In the genomic region with DNA sequence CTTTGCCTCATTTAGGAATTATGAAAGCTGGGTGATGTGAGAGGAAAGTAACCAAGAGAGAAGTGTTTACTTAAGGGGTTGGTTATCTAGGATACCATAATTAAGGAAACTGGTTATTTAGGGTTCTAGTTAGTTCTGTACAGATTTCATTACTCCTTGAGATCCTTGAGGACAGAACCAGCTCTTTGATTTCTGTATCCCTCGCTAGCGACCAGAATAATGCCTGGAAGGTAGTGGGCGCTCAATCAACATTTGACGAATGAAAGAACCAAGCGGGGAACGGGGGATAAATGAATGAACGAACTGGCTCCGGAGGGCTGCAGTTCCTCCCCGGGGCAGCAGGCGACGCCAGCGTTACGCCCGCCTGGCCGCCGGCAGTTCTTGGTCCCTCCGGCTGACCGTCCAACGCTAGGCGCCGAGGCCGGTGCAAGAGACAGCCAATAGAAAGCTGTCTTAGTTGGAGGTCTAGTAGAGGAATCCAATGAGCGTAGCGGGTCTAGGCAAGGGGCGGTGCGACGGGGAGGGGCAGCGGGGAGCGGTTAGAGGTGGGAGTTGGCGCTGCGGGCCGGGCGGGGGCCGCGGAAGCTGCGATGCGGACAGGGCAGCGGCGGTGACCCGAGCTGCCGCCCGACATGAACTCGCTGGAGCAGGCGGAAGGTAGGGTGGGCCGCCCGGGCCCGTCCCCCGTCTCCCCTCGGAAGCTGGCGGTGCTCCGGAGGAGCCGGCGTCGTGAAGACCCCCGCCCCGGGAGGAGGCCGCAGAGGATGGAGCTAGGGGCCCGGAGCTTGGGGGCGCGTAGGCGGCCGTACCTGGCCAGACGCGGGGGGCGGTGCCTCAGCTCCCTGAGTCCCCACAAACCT, we compare ENCODE assay signal across 1 cellular context.
TF ChIP-seq lines count a peak whose summit lies in the region.

A gene with protein sequence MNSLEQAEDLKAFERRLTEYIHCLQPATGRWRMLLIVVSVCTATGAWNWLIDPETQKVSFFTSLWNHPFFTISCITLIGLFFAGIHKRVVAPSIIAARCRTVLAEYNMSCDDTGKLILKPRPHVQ (plus strand): TSS at position 542 of the 860 bp plus-strand sequence. CDS start 91 bp downstream, at position 633.

TF ChIP-seq in HepG2, 621 proteins besides CTCF, POLR2A, EP300 and RAD21 (continued from another document and continues in another):
- TF ChIP-seq ZNF503 (CRISPR knock-in tag; IDR thresholded peaks at IDR 0.05) (peak; percentile 62), SMARCC2 (IDR thresholded peaks at IDR 0.05) (no peak), RBM22 (optimal IDR thresholded peaks at IDR 0.05; ENCODE audit: low read length) (no peak), ADNP (CRISPR knock-in tag; IDR thresholded peaks at IDR 0.05) (no peak), ZFP36L1 (CRISPR knock-in tag; IDR thresholded peaks at IDR 0.05) (no peak), PRMT3 (CRISPR knock-in tag; IDR thresholded peaks at IDR 0.05; ENCODE audit: borderline replicate concordance, low read depth) (no peak), CCDC6 (CRISPR knock-in tag; IDR thresholded peaks at IDR 0.05) (peak; percentile 23), ZNF839 (CRISPR knock-in tag; IDR thresholded peaks at IDR 0.05; ENCODE audit: borderline replicate concordance) (peak; percentile 75; the same call in 1 of the 2 replicates), GLMP (CRISPR knock-in tag; IDR thresholded peaks at IDR 0.05; ENCODE audit: borderline replicate concordance) (no peak), PAF1 (CRISPR knock-in tag; IDR thresholded peaks at IDR 0.05) (no peak), ZNF276 (CRISPR knock-in tag; IDR thresholded peaks at IDR 0.05; ENCODE audit: low read depth) (peak; percentile 62; the same call in 1 of the 2 replicates), LCORL (IDR thresholded peaks at IDR 0.05) (no peak), LCORL (CRISPR knock-in tag; IDR thresholded peaks at IDR 0.05) (peak; percentile 85), KDM1A (CRISPR knock-in tag; IDR thresholded peaks at IDR 0.05) (0 out of 2 replicates have a peak, but pooled peaks have one; percentile 21), SMARCE1 (IDR thresholded peaks at IDR 0.05; ENCODE audit: borderline replicate concordance) (no peak), TEAD2 (CRISPR knock-in tag; IDR thresholded peaks at IDR 0.05) (no peak), ZNF709 (CRISPR knock-in tag; IDR thresholded peaks at IDR 0.05) (peak; percentile 32; the same call in 1 of the 2 replicates), ZNF703 (CRISPR knock-in tag; IDR thresholded peaks at IDR 0.05; ENCODE audit: borderline replicate concordance) (peak; percentile 62; the same call in 1 of the 2 replicates), ZNF879 (CRISPR knock-in tag; IDR thresholded peaks at IDR 0.05) (no peak), RNF2 (conservative IDR thresholded peaks at IDR 0.05; ENCODE audit: low read depth) (peak; percentile 73; the same call in 1 of the 2 replicates), NCOA2 (CRISPR knock-in tag; IDR thresholded peaks at IDR 0.05) (peak; percentile 50), ZNF468 (CRISPR knock-in tag; IDR thresholded peaks at IDR 0.05) (no peak), PLSCR1 (CRISPR knock-in tag; IDR thresholded peaks at IDR 0.05; ENCODE audit: borderline replicate concordance) (no peak), EHMT2 (IDR thresholded peaks at IDR 0.05; ENCODE audit: borderline replicate concordance, low read depth, low read length) (no peak; the same call in 1 of the 2 replicates), E2F5 (CRISPR knock-in tag; conservative IDR thresholded peaks at IDR 0.05) (no peak; the same call in 1 of the 2 replicates), WIZ (CRISPR knock-in tag; IDR thresholded peaks at IDR 0.05) (peak; percentile 82; the same call in 1 of the 2 replicates), ONECUT2 (CRISPR knock-in tag; IDR thresholded peaks at IDR 0.05) (no peak), TERF1 (CRISPR knock-in tag; IDR thresholded peaks at IDR 0.05) (no peak), DRAP1 (CRISPR knock-in tag; IDR thresholded peaks at IDR 0.05) (peak; percentile 66), KMT2B (CRISPR knock-in tag; IDR thresholded peaks at IDR 0.05) (peak; percentile 96), ZNF792 (CRISPR knock-in tag; IDR thresholded peaks at IDR 0.05) (peak; percentile 89), KAT7 (CRISPR knock-in tag; IDR thresholded peaks at IDR 0.05; ENCODE audit: borderline replicate concordance) (peak; percentile 97; the same call in 1 of the 2 replicates), MLLT10 (CRISPR knock-in tag; IDR thresholded peaks at IDR 0.05) (no peak), RARG (CRISPR knock-in tag; IDR thresholded peaks at IDR 0.05; ENCODE audit: low read depth) (no peak; the same call in 1 of the 2 replicates), ZHX2 (IDR thresholded peaks at IDR 0.05; ENCODE audit: low read depth) (no peak), ZHX2 (CRISPR knock-in tag; IDR thresholded peaks at IDR 0.05; ENCODE audit: borderline replicate concordance) (no peak; the same call in 1 of the 2 replicates)
- TF ChIP-seq, protein P1, sequence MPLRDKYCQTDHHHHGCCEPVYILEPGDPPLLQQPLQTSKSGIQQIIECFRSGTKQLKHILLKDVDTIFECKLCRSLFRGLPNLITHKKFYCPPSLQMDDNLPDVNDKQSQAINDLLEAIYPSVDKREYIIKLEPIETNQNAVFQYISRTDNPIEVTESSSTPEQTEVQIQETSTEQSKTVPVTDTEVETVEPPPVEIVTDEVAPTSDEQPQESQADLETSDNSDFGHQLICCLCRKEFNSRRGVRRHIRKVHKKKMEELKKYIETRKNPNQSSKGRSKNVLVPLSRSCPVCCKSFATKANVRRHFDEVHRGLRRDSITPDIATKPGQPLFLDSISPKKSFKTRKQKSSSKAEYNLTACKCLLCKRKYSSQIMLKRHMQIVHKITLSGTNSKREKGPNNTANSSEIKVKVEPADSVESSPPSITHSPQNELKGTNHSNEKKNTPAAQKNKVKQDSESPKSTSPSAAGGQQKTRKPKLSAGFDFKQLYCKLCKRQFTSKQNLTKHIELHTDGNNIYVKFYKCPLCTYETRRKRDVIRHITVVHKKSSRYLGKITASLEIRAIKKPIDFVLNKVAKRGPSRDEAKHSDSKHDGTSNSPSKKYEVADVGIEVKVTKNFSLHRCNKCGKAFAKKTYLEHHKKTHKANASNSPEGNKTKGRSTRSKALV (CRISPR knock-in tag; IDR thresholded peaks at IDR 0.05): peak; percentile 63; the same call in 1 of the 2 replicates
- TF ChIP-seq, protein P2, sequence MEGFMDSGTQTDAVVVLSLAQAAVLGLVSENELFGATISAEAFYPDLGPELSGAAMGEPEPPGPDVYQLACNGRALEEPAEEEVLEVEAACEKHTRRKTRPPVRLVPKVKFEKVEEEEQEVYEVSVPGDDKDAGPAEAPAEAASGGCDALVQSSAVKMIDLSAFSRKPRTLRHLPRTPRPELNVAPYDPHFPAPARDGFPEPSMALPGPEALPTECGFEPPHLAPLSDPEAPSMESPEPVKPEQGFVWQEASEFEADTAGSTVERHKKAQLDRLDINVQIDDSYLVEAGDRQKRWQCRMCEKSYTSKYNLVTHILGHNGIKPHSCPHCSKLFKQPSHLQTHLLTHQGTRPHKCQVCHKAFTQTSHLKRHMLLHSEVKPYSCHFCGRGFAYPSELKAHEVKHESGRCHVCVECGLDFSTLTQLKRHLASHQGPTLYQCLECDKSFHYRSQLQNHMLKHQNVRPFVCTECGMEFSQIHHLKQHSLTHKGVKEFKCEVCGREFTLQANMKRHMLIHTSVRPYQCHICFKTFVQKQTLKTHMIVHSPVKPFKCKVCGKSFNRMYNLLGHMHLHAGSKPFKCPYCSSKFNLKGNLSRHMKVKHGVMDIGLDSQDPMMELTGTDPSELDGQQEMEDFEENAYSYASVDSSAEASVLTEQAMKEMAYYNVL (CRISPR knock-in tag; IDR thresholded peaks at IDR 0.05; ENCODE audit: borderline replicate concordance): peak; percentile 96
